Comparison of ENCODE assay signal across 8 cellular contexts in the genomic region with DNA sequence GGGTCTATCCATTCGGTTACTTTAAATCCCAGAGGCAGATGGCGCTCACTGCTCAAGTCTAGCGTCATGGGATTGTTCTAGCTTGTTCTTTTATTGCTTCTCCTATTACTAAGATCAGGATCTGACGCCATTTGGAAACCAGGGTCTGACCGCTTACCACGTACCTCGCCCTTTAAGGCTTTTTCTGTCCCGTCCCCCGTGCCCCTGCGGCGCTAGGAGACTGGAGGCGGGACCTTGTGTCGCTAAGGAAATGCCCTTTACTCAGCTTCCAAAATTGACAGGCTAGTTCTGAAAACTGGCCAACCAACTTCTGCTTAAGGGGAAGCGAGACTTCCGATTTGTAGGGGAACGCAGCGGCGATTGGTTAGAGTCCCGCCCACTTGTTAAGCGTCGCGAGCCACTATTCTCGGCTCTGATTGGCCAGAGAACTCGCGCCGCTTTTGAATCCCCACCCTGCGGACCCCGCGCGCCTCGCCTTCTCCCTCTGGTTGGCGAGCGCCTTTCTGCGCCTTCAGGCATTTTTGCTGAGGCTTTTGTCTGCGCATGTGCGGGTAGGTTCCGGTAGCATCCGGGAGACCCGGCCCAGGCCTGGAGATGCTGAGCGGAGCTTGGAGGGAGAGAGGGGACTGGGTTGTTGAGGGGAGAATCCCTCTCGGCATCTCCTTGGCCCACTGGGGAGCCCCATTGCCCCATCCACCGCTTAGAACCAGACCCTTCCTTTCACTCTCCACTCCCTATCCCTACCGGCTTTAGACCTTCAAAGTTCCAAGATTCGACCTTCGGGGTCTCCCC.
A peak's percentile ranks its signal among the peaks of the same experiment; 100 is the strongest.
DNase-seq lines count a peak whose midpoint lies in the region; TF ChIP-seq lines count a peak whose summit lies in the region.

No MANE protein-coding gene starts in this region.

- CTCF ChIA-PET in HEK293T (lab: Yijun Ruan, JAX) = interaction anchor here (1.1 kb wide), 2 partner anchors 28 to 263 kb away, joined by 3 to 5 read pairs; no protein-coding TSS in a partner anchor

- peak; percentile 93 for DNase-seq in HEK293T (ENCODE audit: extremely low spot score)
- peak; percentile 100 for DNase-seq in MV-4-11 (lab: John Stamatoyannopoulos, UW)
- peak; percentile 90 for DNase-seq in T1000 (lab: John Stamatoyannopoulos, UW)
- DNase-seq in astrocyte of the hippocampus (ENCODE audit: low read depth, low spot score) = peak; percentile 98
- peak; percentile 13 to 96 (median 83) for DNase-seq in hypothalamus (lab: John Stamatoyannopoulos, UW)
- peak; percentile 96 for DNase-seq in retina
- DNase-seq in cortex of kidney (lab: John Stamatoyannopoulos, UW) = no peak

- POLR2A ChIA-PET in HEK293T (lab: Yijun Ruan, JAX) = interaction anchor here (0.6 to 3.0 kb wide), 17 partner anchors 9 to 177 kb away, joined by 3 to 19 read pairs (median 3); a partner anchor contains a TSS

- H3K4me3 ChIP-seq in GM08714 (ENCODE audit: low read length) = peak overlapping the region; percentile 77

TF ChIP-seq in HEK293T, 16 proteins besides CTCF, POLR2A, EP300 and RAD21:
- TF ChIP-seq ELF4 (IDR thresholded peaks at IDR 0.05) = peak; percentile 37; the same call in 1 of the 2 replicates
- TF ChIP-seq ARNT (IDR thresholded peaks at IDR 0.05) = no peak
- TF ChIP-seq, protein P1, sequence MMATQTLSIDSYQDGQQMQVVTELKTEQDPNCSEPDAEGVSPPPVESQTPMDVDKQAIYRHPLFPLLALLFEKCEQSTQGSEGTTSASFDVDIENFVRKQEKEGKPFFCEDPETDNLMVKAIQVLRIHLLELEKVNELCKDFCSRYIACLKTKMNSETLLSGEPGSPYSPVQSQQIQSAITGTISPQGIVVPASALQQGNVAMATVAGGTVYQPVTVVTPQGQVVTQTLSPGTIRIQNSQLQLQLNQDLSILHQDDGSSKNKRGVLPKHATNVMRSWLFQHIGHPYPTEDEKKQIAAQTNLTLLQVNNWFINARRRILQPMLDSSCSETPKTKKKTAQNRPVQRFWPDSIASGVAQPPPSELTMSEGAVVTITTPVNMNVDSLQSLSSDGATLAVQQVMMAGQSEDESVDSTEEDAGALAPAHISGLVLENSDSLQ (IDR thresholded peaks at IDR 0.05) = peak; percentile 98
- no peak for TF ChIP-seq TARDBP (IDR thresholded peaks at IDR 0.05)
- TF ChIP-seq L3MBTL2 (conservative IDR thresholded peaks at IDR 0.05) = peak; percentile 85
